ENCODE assay signal across 14 cellular contexts in the genomic region with DNA sequence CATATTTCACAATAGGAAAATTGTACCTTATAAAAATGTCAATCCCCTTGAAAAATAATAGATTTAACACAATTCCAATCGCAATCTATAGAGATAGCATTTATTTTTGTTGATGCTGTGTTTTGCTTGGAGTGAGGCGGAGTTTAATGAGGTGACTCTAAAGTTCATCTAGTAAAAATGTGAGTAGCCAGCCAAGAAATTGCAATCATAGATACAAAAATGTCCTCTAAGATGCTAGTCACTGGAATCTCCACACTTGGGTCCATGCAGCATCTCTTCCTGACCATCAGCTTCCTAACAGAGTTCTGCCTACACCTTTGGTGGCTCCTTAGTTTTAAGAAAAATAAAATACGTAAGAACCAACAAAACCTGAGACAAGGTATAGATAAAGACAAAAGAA. TPM values are rescaled to one million over a fixed set of nuclear protein-coding genes. Genes with fewer than 3 reads are reported as not detected.
DNase-seq lines count a peak whose midpoint lies in the region; ATAC-seq and TF ChIP-seq lines count a peak whose summit lies in the region.
"Had no signal": no experiment of that assay in that cellular context is flagged by ENCODE, and none has a peak within 500 bp of the region (broad histone marks: within the 10 kb centered on the region; RNA-seq: fewer than 3 reads in every experiment).

No MANE protein-coding gene starts in this region.

- POLR2A ChIA-PET in HEK293 (lab: Yijun Ruan, JAX) = no interaction called here
- POLR2A ChIA-PET in activated CD4-positive, alpha-beta memory T cell treated with anti-CD3 and anti-CD28 coated beads for 36 hours (lab: Charles Lee) = no interaction called here

- H3K9me3 ChIP-seq in HEK293 (ENCODE audit: control insufficient read depth, insufficient read depth, low read depth, low read length) = no peaks in the 10 kb centered on the region

- intact Hi-C loops in activated CD4-positive, alpha-beta memory T cell treated with anti-CD3 and anti-CD28 coated beads for 36 hours (cut with micrococcal nuclease) = no loop called here

- 0 out of 2 replicates have a peak overlapping the region, but pooled peaks have one; percentile 87 for H3K27ac ChIP-seq in HEK293 (ENCODE audit: extremely low read depth, low read depth, low read length)

- TF ChIP-seq CTCF in AG10803 (conservative IDR thresholded peaks at IDR 0.05; ENCODE audit: low read length) = no peak
- no peak for TF ChIP-seq CTCF in HEK293 (tag by site-specific recombination; IDR thresholded peaks at IDR 0.05)
- no peak for TF ChIP-seq CTCF in fibroblast of mammary gland (conservative IDR thresholded peaks at IDR 0.05; ENCODE audit: control insufficient read depth, insufficient read depth, low read depth, low read length)
- no peak for TF ChIP-seq CTCF in neural crest cell (conservative IDR thresholded peaks at IDR 0.05)

- peak overlapping the region; percentile 5 for H3K27ac Mint-ChIP-seq in neural crest cell (ENCODE audit: unreplicated experiment)
- H3K27ac Mint-ChIP-seq in activated CD4-positive, alpha-beta memory T cell treated with anti-CD3 and anti-CD28 coated beads for 36 hours = no peak overlapping the region
- H3K27ac Mint-ChIP-seq: CD4-positive, alpha-beta memory T cell had no signal

- no peaks in the 10 kb centered on the region for H3K9me3 Mint-ChIP-seq in neural crest cell
- no peaks in the 10 kb centered on the region for H3K9me3 Mint-ChIP-seq in activated CD4-positive, alpha-beta memory T cell treated with anti-CD3 and anti-CD28 coated beads for 36 hours

- no peaks in the 10 kb centered on the region for H3K36me3 ChIP-seq in HEK293 (ENCODE audit: control insufficient read depth in 2 of 2, insufficient read depth in 1 of 2, low read length in 2 of 2)

- DNase-seq in AG10803 (ENCODE audit: low read depth) = peak; percentile 55
- peak; percentile 40 for DNase-seq in fibroblast of mammary gland (ENCODE audit: low read depth)
- DNase-seq in neural crest cell (ENCODE audit: low read depth, low spot score) = no peak
- DNase-seq in iPS-NIHi11 (ENCODE audit: low spot score) = no peak
- DNase-seq in activated CD4-positive, alpha-beta memory T cell treated with anti-CD3 and anti-CD28 coated beads for 36 hours = no peak
- DNase-seq: CD4-positive, alpha-beta memory T cell; GOT3; NCI-H1105 treated with DMSO at 0.1 percent for 48 hours; NCI-H1930; NCI-H524 had no signal

- H3K4me1 ChIP-seq in HEK293 (ENCODE audit: control insufficient read depth, insufficient read depth, low read length) = peaks cover 26% of the 10 kb centered on the region

- peaks cover 10% of the 10 kb centered on the region for H3K36me3 Mint-ChIP-seq in neural crest cell (ENCODE audit: low read depth)
- H3K36me3 Mint-ChIP-seq in activated CD4-positive, alpha-beta memory T cell treated with anti-CD3 and anti-CD28 coated beads for 36 hours = no peaks in the 10 kb centered on the region
- H3K36me3 Mint-ChIP-seq: CD4-positive, alpha-beta memory T cell had no signal

- CTCF ChIA-PET in HEK293 (lab: Yijun Ruan, JAX) = interaction anchor here (1.0 kb wide), 1 partner anchor 251 kb away, joined by 3 read pairs; no protein-coding TSS in a partner anchor
- CTCF ChIA-PET in activated CD4-positive, alpha-beta memory T cell treated with anti-CD3 and anti-CD28 coated beads for 36 hours (lab: Charles Lee) = no interaction called here

- H3K4me1 Mint-ChIP-seq in neural crest cell = peaks cover 66% of the 10 kb centered on the region
- H3K4me1 Mint-ChIP-seq in activated CD4-positive, alpha-beta memory T cell treated with anti-CD3 and anti-CD28 coated beads for 36 hours (ENCODE audit: low read depth) = peaks cover 4% of the 10 kb centered on the region

- no peaks in the 10 kb centered on the region for H3K27me3 Mint-ChIP-seq in neural crest cell (ENCODE audit: low read depth)
- H3K27me3 Mint-ChIP-seq in activated CD4-positive, alpha-beta memory T cell treated with anti-CD3 and anti-CD28 coated beads for 36 hours = no peaks in the 10 kb centered on the region

- H3K4me3 ChIP-seq in AG10803 (ENCODE audit: low read length) (no peak overlapping the region), HEK293 (ENCODE audit: low read depth, low read length) (no peak overlapping the region), fibroblast of mammary gland (ENCODE audit: control insufficient read depth, low read depth, low read length) (no peak overlapping the region)

- ATAC-seq in HG02973 (IDR thresholded peaks at IDR 0.05; ENCODE audit: unreplicated experiment) (no peak), GM18519 (IDR thresholded peaks at IDR 0.05; ENCODE audit: low FRiP score, unreplicated experiment) (no peak)
- ATAC-seq: HepG2 had no signal

- no peak overlapping the region for H3K4me3 Mint-ChIP-seq in neural crest cell
- no peak overlapping the region for H3K4me3 Mint-ChIP-seq in activated CD4-positive, alpha-beta memory T cell treated with anti-CD3 and anti-CD28 coated beads for 36 hours
- H3K4me3 Mint-ChIP-seq: CD4-positive, alpha-beta memory T cell had no signal

TF ChIP-seq in HEK293, 187 proteins besides CTCF, POLR2A, EP300 and RAD21:
- no peak for TF ChIP-seq BCL11B (tag by site-specific recombination; IDR thresholded peaks at IDR 0.05; ENCODE audit: low read depth)
- TF ChIP-seq, protein P1, sequence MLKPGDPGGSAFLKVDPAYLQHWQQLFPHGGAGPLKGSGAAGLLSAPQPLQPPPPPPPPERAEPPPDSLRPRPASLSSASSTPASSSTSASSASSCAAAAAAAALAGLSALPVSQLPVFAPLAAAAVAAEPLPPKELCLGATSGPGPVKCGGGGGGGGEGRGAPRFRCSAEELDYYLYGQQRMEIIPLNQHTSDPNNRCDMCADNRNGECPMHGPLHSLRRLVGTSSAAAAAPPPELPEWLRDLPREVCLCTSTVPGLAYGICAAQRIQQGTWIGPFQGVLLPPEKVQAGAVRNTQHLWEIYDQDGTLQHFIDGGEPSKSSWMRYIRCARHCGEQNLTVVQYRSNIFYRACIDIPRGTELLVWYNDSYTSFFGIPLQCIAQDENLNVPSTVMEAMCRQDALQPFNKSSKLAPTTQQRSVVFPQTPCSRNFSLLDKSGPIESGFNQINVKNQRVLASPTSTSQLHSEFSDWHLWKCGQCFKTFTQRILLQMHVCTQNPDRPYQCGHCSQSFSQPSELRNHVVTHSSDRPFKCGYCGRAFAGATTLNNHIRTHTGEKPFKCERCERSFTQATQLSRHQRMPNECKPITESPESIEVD (tag by site-specific recombination; IDR thresholded peaks at IDR 0.05) = 0 out of 2 replicates have a peak, but pooled peaks have one; percentile 39
- TF ChIP-seq, protein P2, sequence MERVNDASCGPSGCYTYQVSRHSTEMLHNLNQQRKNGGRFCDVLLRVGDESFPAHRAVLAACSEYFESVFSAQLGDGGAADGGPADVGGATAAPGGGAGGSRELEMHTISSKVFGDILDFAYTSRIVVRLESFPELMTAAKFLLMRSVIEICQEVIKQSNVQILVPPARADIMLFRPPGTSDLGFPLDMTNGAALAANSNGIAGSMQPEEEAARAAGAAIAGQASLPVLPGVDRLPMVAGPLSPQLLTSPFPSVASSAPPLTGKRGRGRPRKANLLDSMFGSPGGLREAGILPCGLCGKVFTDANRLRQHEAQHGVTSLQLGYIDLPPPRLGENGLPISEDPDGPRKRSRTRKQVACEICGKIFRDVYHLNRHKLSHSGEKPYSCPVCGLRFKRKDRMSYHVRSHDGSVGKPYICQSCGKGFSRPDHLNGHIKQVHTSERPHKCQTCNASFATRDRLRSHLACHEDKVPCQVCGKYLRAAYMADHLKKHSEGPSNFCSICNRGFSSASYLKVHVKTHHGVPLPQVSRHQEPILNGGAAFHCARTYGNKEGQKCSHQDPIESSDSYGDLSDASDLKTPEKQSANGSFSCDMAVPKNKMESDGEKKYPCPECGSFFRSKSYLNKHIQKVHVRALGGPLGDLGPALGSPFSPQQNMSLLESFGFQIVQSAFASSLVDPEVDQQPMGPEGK (tag by site-specific recombination; IDR thresholded peaks at IDR 0.05) = no peak

RNA-seq across cellular contexts. Expression of a gene that starts 44.9 kb away (rescaled TPM):
- 136 and 141 TPM in 2 replicates for total RNA-seq in neural crest cell
- under 1 TPM in 1 of 2 experiments, not detected in 1; 0.02 TPM for total RNA-seq in activated CD4-positive, alpha-beta memory T cell treated with anti-CD3 and anti-CD28 coated beads for 36 hours
- total RNA-seq: HepG2 had no signal

Comparison
In these comparisons a context has a peak if more than half of its experiments do, and no peak if none do; other contexts are left out.
1. DNase-seq: peak in AG10803 (single experiment) and fibroblast of mammary gland (single experiment); none in neural crest cell (single experiment), iPS-NIHi11 (single experiment) and activated CD4-positive, alpha-beta memory T cell treated with anti-CD3 and anti-CD28 coated beads for 36 hours (single experiment).
2. RNA of a gene that starts 44.9 kb away (total RNA-seq): 136 to 141 TPM in neural crest cell; 0.02 TPM in activated CD4-positive, alpha-beta memory T cell treated with anti-CD3 and anti-CD28 coated beads for 36 hours; every median in the first group is over 100 times any median in the second.